ENCODE assay signal across 12 cellular contexts in the genomic region with DNA sequence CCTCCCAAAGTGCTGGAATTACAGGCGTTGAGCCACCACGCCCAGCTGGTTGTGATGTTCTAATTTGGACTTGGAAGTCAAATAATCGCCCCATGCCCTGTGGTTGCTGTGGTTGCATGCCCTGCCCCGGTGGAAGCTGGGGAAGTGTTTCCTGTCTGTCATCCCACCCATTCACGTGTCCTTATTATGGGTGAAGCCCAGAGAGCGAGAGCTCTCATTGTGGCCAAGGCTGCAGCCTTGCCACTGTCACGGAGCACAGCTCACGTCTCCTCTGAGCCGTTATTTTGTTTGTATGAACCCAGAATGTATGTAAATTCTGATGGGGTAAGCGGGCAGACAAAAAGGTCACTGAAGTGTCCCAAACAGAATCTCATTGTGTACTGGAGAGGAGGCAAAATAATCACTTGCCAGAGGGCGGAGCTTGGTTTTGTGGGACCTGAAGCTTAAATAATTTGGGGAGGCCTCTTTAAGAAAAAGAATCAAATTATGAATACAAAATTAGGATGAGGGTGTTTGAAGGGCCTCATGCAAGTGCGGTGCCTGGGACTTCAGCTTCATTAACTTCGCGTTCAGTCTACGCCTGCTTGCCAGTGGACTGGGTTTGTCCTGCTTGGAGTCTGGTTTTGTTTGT. TPM values are rescaled to one million over a fixed set of nuclear protein-coding genes. Genes with fewer than 3 reads are reported as not detected.
DNase-seq lines count a peak whose midpoint lies in the region; ATAC-seq, FAIRE-seq and TF ChIP-seq lines count a peak whose summit lies in the region.
"Had no signal": no experiment of that assay in that cellular context is flagged by ENCODE, and none has a peak within 500 bp of the region (broad histone marks: within the 10 kb centered on the region; RNA-seq: fewer than 3 reads in every experiment).

No MANE protein-coding gene starts in this region.

- no peak overlapping the region; the same call in 1 of the 2 replicates for H2BK5ac ChIP-seq in H1 (ENCODE audit: low read depth, low read length)

- H3K4me3 ChIP-seq in H1 (ENCODE audit: extremely low read depth in 1 of 4, insufficient read depth in 2 of 4, low read depth in 3 of 4, low read length in 4 of 4) (no peak overlapping the region), MG63 (no peak overlapping the region)

- no peak overlapping the region for H3K4ac ChIP-seq in H1 (replicated peaks; ENCODE audit: insufficient read length, low read depth, low read length)

- no peak for TF ChIP-seq CTCF in H1 (IDR thresholded peaks at IDR 0.05; ENCODE audit: control extremely low read depth in 1 of 3, insufficient read depth in 1 of 3, low read depth in 1 of 3, low read length in 3 of 3)
- TF ChIP-seq CTCF in chondrocyte (IDR thresholded peaks at IDR 0.05), result no peak

- no peak overlapping the region for H3K18ac ChIP-seq in H1 (ENCODE audit: extremely low read depth, low read length)

- peaks cover 15% of the 10 kb centered on the region for H3K27me3 Mint-ChIP-seq in T-helper 2 cell treated with Interferon-gamma antibody and Interleukin-4, amounts not matched to agents 5 μg/mL and 100 μg/mL, for 36 hours (ENCODE audit: low read depth)
- H3K27me3 Mint-ChIP-seq in stimulated activated naive B cell treated with anti-CD40 and anti-IgM and Interleukin-4, amounts not matched to agents 10 μg/mL and 1 μg/mL and 100 μg/mL, for 72 hours, result peaks cover 7 to 27% of the 10 kb centered on the region in 2 donors
- peaks cover 4% of the 10 kb centered on the region for H3K27me3 Mint-ChIP-seq in chondrocyte (ENCODE audit: low read depth)

- H3K27ac Mint-ChIP-seq in T-helper 2 cell treated with Interferon-gamma antibody and Interleukin-4, amounts not matched to agents 5 μg/mL and 100 μg/mL, for 36 hours, result peak overlapping the region; percentile 43
- peak overlapping the region; percentile 0 for H3K27ac Mint-ChIP-seq in stimulated activated naive B cell treated with anti-CD40 and anti-IgM and Interleukin-4, amounts not matched to agents 10 μg/mL and 1 μg/mL and 100 μg/mL, for 72 hours
- H3K27ac Mint-ChIP-seq in chondrocyte (ENCODE audit: unreplicated experiment), result no peak overlapping the region

- H3K9ac ChIP-seq in H1 (replicated peaks in 1 of 4; ENCODE audit: extremely low read depth in 1 of 4, low read depth in 3 of 4, low read length in 3 of 4), result no peak overlapping the region

- no peaks in the 10 kb centered on the region for H4K20me1 ChIP-seq in H1 (replicated peaks in 1 of 2; ENCODE audit: control insufficient read depth in 1 of 2, insufficient read depth in 2 of 2, low read length in 2 of 2)

- TF ChIP-seq EP300 in H1 (IDR thresholded peaks at IDR 0.05; ENCODE audit: borderline replicate concordance in 1 of 2, low read depth in 2 of 2, low read length in 2 of 2), result no peak

- peaks cover 0 to 13% (median 2%) of the 10 kb centered on the region in 4 experiments; a peak in 5 of 8 replicates for H3K36me3 ChIP-seq in H1 (ENCODE audit: control insufficient read depth in 2 of 4, insufficient read depth in 4 of 4, low read length in 3 of 4)
- H3K36me3 ChIP-seq in MG63, result no peaks in the 10 kb centered on the region
- H3K36me3 ChIP-seq: neutrophil had no signal

- no peaks in the 10 kb centered on the region for H3K79me2 ChIP-seq in H1 (ENCODE audit: control insufficient read depth in 1 of 2, insufficient read depth in 2 of 2, low read length in 2 of 2)

- CTCF ChIA-PET in H1 (lab: Charles Lee; ENCODE audit: partially characterized antibody), result interaction anchor here (0.6 to 2.3 kb wide), 11 partner anchors 8 to 85 kb away, joined by 3 to 10 read pairs (median 3); a partner anchor contains a TSS

- DNase-seq in activated gamma-delta T cell treated with Interleukin-2 at 50 U/mL for 16 hours (peak; percentile 53), activated gamma-delta T cell (lab: John Stamatoyannopoulos, UW) (no peak), H1 (ENCODE audit: low read depth in 1 of 2, low spot score in 2 of 2) (no peak), MG63 (no peak), chondrocyte (ENCODE audit: low spot score) (no peak), GM19238 (ENCODE audit: insufficient read length, low spot score) (no peak)
- DNase-seq in T-helper 2 cell treated with Interferon-gamma antibody and Interleukin-4, amounts not matched to agents 5 μg/mL and 100 μg/mL, for 36 hours (ENCODE audit: low spot score), result no peak
- no peak for DNase-seq in stimulated activated naive B cell treated with anti-CD40 and anti-IgM and Interleukin-4, amounts not matched to agents 10 μg/mL and 1 μg/mL and 100 μg/mL, for 72 hours
- DNase-seq: AML-193, KG1, T1000 had no signal

- no peak overlapping the region for H4K91ac ChIP-seq in H1 (replicated peaks; ENCODE audit: insufficient read length, low read length)

- no peak overlapping the region for H3K4me2 ChIP-seq in H1 (ENCODE audit: insufficient read depth in 1 of 2, low read depth in 2 of 2, low read length in 2 of 2)

- H2BK20ac ChIP-seq in H1 (ENCODE audit: low read length), result peak overlapping the region; percentile 24; the same call in 1 of the 2 replicates

- H3K27me3 ChIP-seq in H1 (replicated peaks in 1 of 4; ENCODE audit: control insufficient read depth in 3 of 4, extremely low read depth in 1 of 4, insufficient read depth in 3 of 4, low read length in 3 of 4) (no peaks in the 10 kb centered on the region), MG63 (no peaks in the 10 kb centered on the region)

- peak overlapping the region; percentile 35 for H3K4me3 Mint-ChIP-seq in T-helper 2 cell treated with Interferon-gamma antibody and Interleukin-4, amounts not matched to agents 5 μg/mL and 100 μg/mL, for 36 hours
- peak overlapping the region in 1 of 2 donors; percentile 51 for H3K4me3 Mint-ChIP-seq in stimulated activated naive B cell treated with anti-CD40 and anti-IgM and Interleukin-4, amounts not matched to agents 10 μg/mL and 1 μg/mL and 100 μg/mL, for 72 hours
- no peak overlapping the region for H3K4me3 Mint-ChIP-seq in chondrocyte (ENCODE audit: unreplicated experiment)

- peaks cover 9% of the 10 kb centered on the region for H3K4me1 Mint-ChIP-seq in T-helper 2 cell treated with Interferon-gamma antibody and Interleukin-4, amounts not matched to agents 5 μg/mL and 100 μg/mL, for 36 hours (ENCODE audit: low read depth)
- peaks cover 12 to 21% of the 10 kb centered on the region in 2 donors for H3K4me1 Mint-ChIP-seq in stimulated activated naive B cell treated with anti-CD40 and anti-IgM and Interleukin-4, amounts not matched to agents 10 μg/mL and 1 μg/mL and 100 μg/mL, for 72 hours
- no peaks in the 10 kb centered on the region for H3K4me1 Mint-ChIP-seq in chondrocyte (ENCODE audit: low read depth)

- H3K4me1 ChIP-seq in H1 (replicated peaks in 1 of 4; ENCODE audit: control insufficient read depth in 3 of 4, insufficient read depth in 4 of 4, low read length in 3 of 4), result peaks cover 0 to 9% (median 4%) of the 10 kb centered on the region in 4 experiments; a peak in 3 of 7 replicates

- no peak overlapping the region for H3K23ac ChIP-seq in H1 (ENCODE audit: insufficient read length)

- H2AK5ac ChIP-seq in H1 (ENCODE audit: low read depth, low read length), result no peak overlapping the region

- H3K27ac ChIP-seq in H1 (ENCODE audit: low read depth, low read length), result no peak overlapping the region
- H3K27ac ChIP-seq: neutrophil had no signal

- 87% methylated on average over 15 of the region's 15 CpGs; no CpG with 5 or more reads in 1 of the 2 experiments for WGBS in H1 (ENCODE audit: extremely low coverage in 1 of 2, insufficient coverage in 1 of 2, insufficient read length in 1 of 2, insufficient replicate concordance in 2 of 2, low coverage in 1 of 2, low lambda C conversion rate in 2 of 2, missing lambda C conversion rate in 1 of 2), 2 experiments

- no peak overlapping the region for H4K5ac ChIP-seq in H1 (ENCODE audit: insufficient read length, low read depth, low read length)

- no peak overlapping the region for H3K14ac ChIP-seq in H1 (ENCODE audit: insufficient read length)

- H3K9me3 ChIP-seq in H1 (ENCODE audit: insufficient read depth in 2 of 2, low read depth in 1 of 2, low read length in 1 of 2), result peaks cover 3 to 6% of the 10 kb centered on the region in 2 experiments; a peak in 2 of 4 replicates
- H3K9me3 ChIP-seq in MG63, result no peaks in the 10 kb centered on the region
- H3K9me3 ChIP-seq: neutrophil had no signal

- no peak overlapping the region for H2BK120ac ChIP-seq in H1 (replicated peaks; ENCODE audit: low read depth, low read length)

- H3K36me3 Mint-ChIP-seq in T-helper 2 cell treated with Interferon-gamma antibody and Interleukin-4, amounts not matched to agents 5 μg/mL and 100 μg/mL, for 36 hours (ENCODE audit: low read depth), result peaks cover 3% of the 10 kb centered on the region
- peaks cover 3% of the 10 kb centered on the region in 2 donors for H3K36me3 Mint-ChIP-seq in stimulated activated naive B cell treated with anti-CD40 and anti-IgM and Interleukin-4, amounts not matched to agents 10 μg/mL and 1 μg/mL and 100 μg/mL, for 72 hours
- no peaks in the 10 kb centered on the region for H3K36me3 Mint-ChIP-seq in chondrocyte (ENCODE audit: low read depth)

- POLR2A ChIA-PET in H1 (lab: Charles Lee; ENCODE audit: partially characterized antibody), result interaction anchor here (0.7 to 1.5 kb wide), 9 partner anchors 8 to 87 kb away, joined by 3 to 8 read pairs (median 4); no protein-coding TSS in a partner anchor

- H3K56ac ChIP-seq in H1 (replicated peaks; ENCODE audit: insufficient read length, low read depth, low read length), result no peak overlapping the region

- no peak overlapping the region; the same call in 1 of the 2 replicates for H2BK15ac ChIP-seq in H1 (ENCODE audit: low read length)

- 0 out of 2 replicates have a peak overlapping the region, but pooled peaks have one; percentile 2 for H2BK12ac ChIP-seq in H1 (ENCODE audit: low read depth, low read length)

- no peak for TF ChIP-seq POLR2A in H1 (IDR thresholded peaks at IDR 0.05; ENCODE audit: control extremely low read depth in 1 of 2, low read depth in 2 of 2, low read length in 2 of 2)

- no peak for FAIRE-seq in H1 (lab: Jason Lieb, UNC)

- peak overlapping the region; percentile 4; the same call in 1 of the 2 replicates for H4K8ac ChIP-seq in H1 (ENCODE audit: extremely low read depth, insufficient read depth, low read length)

- TF ChIP-seq RAD21 in H1 (IDR thresholded peaks at IDR 0.05 in 1 of 2, conservative IDR thresholded peaks at IDR 0.05 in 1 of 2; ENCODE audit: low read depth in 2 of 2, low read length in 2 of 2), result no peak

- no peak overlapping the region for H2AFZ ChIP-seq in H1 (ENCODE audit: low read length)

- peak; percentile 69 to 80 for ATAC-seq in stimulated activated naive B cell treated with anti-CD40 and anti-IgM and Interleukin-4, amounts not matched to agents 10 μg/mL and 1 μg/mL and 100 μg/mL, for 72 hours (replicated peaks)

- no peaks in the 10 kb centered on the region; the same call in 1 of the 2 replicates for H3K79me1 ChIP-seq in H1 (ENCODE audit: low read depth, low read length)

- peaks cover 2% of the 10 kb centered on the region; the same call in 1 of the 2 replicates for H3K23me2 ChIP-seq in H1 (ENCODE audit: low read depth, low read length)

- H3K9me3 Mint-ChIP-seq in T-helper 2 cell treated with Interferon-gamma antibody and Interleukin-4, amounts not matched to agents 5 μg/mL and 100 μg/mL, for 36 hours, result peaks cover 3% of the 10 kb centered on the region
- peaks cover 3% of the 10 kb centered on the region in 2 donors for H3K9me3 Mint-ChIP-seq in stimulated activated naive B cell treated with anti-CD40 and anti-IgM and Interleukin-4, amounts not matched to agents 10 μg/mL and 1 μg/mL and 100 μg/mL, for 72 hours
- H3K9me3 Mint-ChIP-seq in chondrocyte (ENCODE audit: low read depth), result peaks cover 3% of the 10 kb centered on the region

RNA-seq across cellular contexts. Expression of a gene that starts 25.8 kb away (rescaled TPM):
- total RNA-seq in H1 (2021; fragmentation: NEBNext Ultra II Directional; extraction: Animal tissue kit (Norgen Biotek cat#: 25700)), result not detected in 2 replicates
- polyA plus RNA-seq in H1 (2011; rRNA removed), result 0.03 TPM in 1 of 2 replicates, not detected in the other
- not detected for polyA plus RNA-seq in H1 (2011; cell fraction: cytosol; rRNA removed)
- polyA plus RNA-seq in H1 (2011; cell fraction: nucleus; rRNA removed), result 0.20 TPM
- 0.16 to 0.46 TPM (median 0.27 TPM) in 4 replicates for polyA plus RNA-seq in H1 (2012, experiment 1 of 2)
- 0.45 TPM for polyA plus RNA-seq in H1 (2012, experiment 2 of 2)
- not detected for polyA plus RNA-seq in H1 (2013, experiment 1 of 2)
- polyA plus RNA-seq in H1 (2013, experiment 2 of 2), result not detected
- polyA minus RNA-seq in H1 (2011; rRNA and poly(A)+ RNA removed), result not detected in 2 replicates
- polyA minus RNA-seq in H1 (2011; cell fraction: cytosol; rRNA and poly(A)+ RNA removed), result not detected
- not detected for polyA minus RNA-seq in H1 (2011; cell fraction: nucleus; rRNA and poly(A)+ RNA removed)
- not detected in 2 replicates for total RNA-seq in MG63 (2014; rRNA removed; shearing (Covaris generic); ENCODE audit: low replicate concordance)
- total RNA-seq in chondrocyte, result not detected in 3 replicates
